ENCODE assay signal across 8 cellular contexts in the genomic region with DNA sequence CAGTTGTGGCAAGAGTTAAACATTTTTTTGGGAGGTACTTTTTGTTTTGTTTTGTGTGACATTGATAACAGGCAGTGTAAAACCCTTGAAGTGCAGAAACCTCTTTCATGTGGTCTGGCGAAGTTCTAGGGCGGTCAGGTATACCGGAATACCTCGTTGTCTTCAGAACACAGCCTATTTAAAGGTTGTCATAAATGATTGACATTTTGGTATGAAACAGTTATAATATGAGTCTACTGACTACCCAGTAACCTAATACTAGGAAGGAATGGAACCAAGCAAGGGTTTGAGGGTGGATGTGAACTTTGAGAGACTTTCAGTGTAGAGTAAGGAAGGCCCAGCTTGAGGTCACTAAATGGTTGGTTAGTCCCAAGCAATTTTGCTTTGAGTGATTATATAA. TPM values are rescaled to one million over a fixed set of nuclear protein-coding genes. Genes with fewer than 3 reads are reported as not detected.
A peak's percentile ranks its signal among the peaks of the same experiment; 100 is the strongest.
DNase-seq lines count a peak whose midpoint lies in the region; ATAC-seq, FAIRE-seq and TF ChIP-seq lines count a peak whose summit lies in the region.

No MANE protein-coding gene starts in this region.

- no peaks in the 10 kb centered on the region for H3K4me1 ChIP-seq in kidney (ENCODE audit: control insufficient read depth in 1 of 2, insufficient read depth in 1 of 2, low read depth in 1 of 2, low read length in 2 of 2)

- no peak overlapping the region for H3K27ac Mint-ChIP-seq in type B pancreatic cell

- TF ChIP-seq CTCF in kidney (IDR thresholded peaks at IDR 0.05; ENCODE audit: borderline replicate concordance, extremely low read depth, insufficient read depth) (no peak), type B pancreatic cell (conservative IDR thresholded peaks at IDR 0.05) (no peak)

- H3K27ac ChIP-seq in kidney (ENCODE audit: low read depth in 2 of 2, low read length in 2 of 2) (no peak overlapping the region), caudate nucleus (ENCODE audit: low read depth, low read length) (no peak overlapping the region)

- no peaks in the 10 kb centered on the region for H3K9me3 Mint-ChIP-seq in type B pancreatic cell

- DNase-seq in activated naive CD4-positive, alpha-beta T cell treated with Interleukin-2 at 50 U/mL for 16 hours: peak; percentile 33
- peak; percentile 10 to 13 for DNase-seq in stimulated activated CD8-positive, alpha-beta memory T cell treated with anti-CD3 and anti-CD28 coated beads, Interleukin-4, amount 100 ng/mL, for 4 hours (ENCODE audit: low read depth in 2 of 2, low spot score in 1 of 2)
- DNase-seq in kidney (no peak), EL (no peak), caudate nucleus (lab: John Stamatoyannopoulos, UW) (no peak), type B pancreatic cell (ENCODE audit: extremely low spot score, unreplicated experiment) (no peak)

- H3K4me3 ChIP-seq in kidney (ENCODE audit: low read length in 2 of 2): no peak overlapping the region

- H3K27me3 Mint-ChIP-seq in type B pancreatic cell: no peaks in the 10 kb centered on the region

- H3K36me3 ChIP-seq in kidney (ENCODE audit: control insufficient read depth in 1 of 2, insufficient read depth in 2 of 2, low read length in 2 of 2): peaks cover 9 to 17% of the 10 kb centered on the region in 2 donors

- H3K9ac ChIP-seq in kidney (ENCODE audit: low read length in 2 of 2): no peak overlapping the region

- ATAC-seq in GM19468 (IDR thresholded peaks at IDR 0.05; ENCODE audit: extremely low read depth, unreplicated experiment) (peak; percentile 67), HG03558 (IDR thresholded peaks at IDR 0.05; ENCODE audit: extremely low read depth, unreplicated experiment) (peak; percentile 85)

- H3K9me3 ChIP-seq in kidney (ENCODE audit: control insufficient read depth in 1 of 2, low read length in 2 of 2): no peaks in the 10 kb centered on the region

- H3K4me3 Mint-ChIP-seq in type B pancreatic cell: no peak overlapping the region

- FAIRE-seq in kidney (lab: Jason Lieb, UNC): no peak

- intact Hi-C loops in kidney (cut with DNase I): no loop called here

- H3K4me1 Mint-ChIP-seq in type B pancreatic cell (ENCODE audit: unreplicated experiment): peaks cover 10% of the 10 kb centered on the region

- peaks cover 12% of the 10 kb centered on the region for H3K36me3 Mint-ChIP-seq in type B pancreatic cell

RNA-seq across cellular contexts. Expression of gene PATJ, which starts 40.5 kb away (rescaled TPM):
- total RNA-seq in kidney (98.0 TPM), type B pancreatic cell (ENCODE audit: low replicate concordance) (39.4 and 83.1 TPM in 2 replicates)
- polyA plus RNA-seq in kidney (ENCODE audit: insufficient read depth, low read depth, low replicate concordance): 44.0 TPM

RNA-seq across cellular contexts. Expression of gene TM2D1, which starts 57.8 kb away (rescaled TPM):
- 52.6 TPM for total RNA-seq in kidney
- polyA plus RNA-seq in kidney (ENCODE audit: insufficient read depth, low read depth, low replicate concordance): 49.6 TPM
- total RNA-seq in type B pancreatic cell (ENCODE audit: low replicate concordance): 36.7 and 37.1 TPM in 2 replicates

Comparison
In these comparisons a context has a peak if more than half of its experiments do, and no peak if none do; other contexts are left out.
1. DNase-seq: peak in activated naive CD4-positive, alpha-beta T cell treated with Interleukin-2 at 50 U/mL for 16 hours (single experiment) and stimulated activated CD8-positive, alpha-beta memory T cell treated with anti-CD3 and anti-CD28 coated beads, Interleukin-4, amount 100 ng/mL, for 4 hours (2 of 2); none in kidney (single experiment), EL (single experiment), caudate nucleus (0 of 61) and type B pancreatic cell (single experiment).